13 cellular contexts compared by ENCODE assay signal in genomic region chr15:48554112-48554511, GRCh38.
"Had no signal": no experiment of that assay in that cellular context is flagged by ENCODE, and none has a peak within 500 bp of the region (broad histone marks: within the 10 kb centered on the region; RNA-seq: fewer than 3 reads in every experiment).

No MANE protein-coding gene starts in this region.

- ATAC-seq: natural killer cell treated with Interleukin-12 subunit alpha and Interleukin-12 subunit beta and Interleukin-15 and Interleukin-18, amount 100 ng/mL, for 72 hours; right lobe of liver had no signal

- H3K27me3 ChIP-seq: dorsolateral prefrontal cortex, right lobe of liver, thyroid gland had no signal

- H3K27ac ChIP-seq: dorsolateral prefrontal cortex, left ventricle myocardium inferior, right lobe of liver, thyroid gland had no signal

- H3K36me3 ChIP-seq: left ventricle myocardium inferior, right lobe of liver, thyroid gland had no signal

- H3K9me3 ChIP-seq: left ventricle myocardium inferior, right lobe of liver, thyroid gland had no signal

- H3K4me3 ChIP-seq: dorsolateral prefrontal cortex, left ventricle myocardium inferior, right lobe of liver, thyroid gland had no signal

- H3K4me1 ChIP-seq: right lobe of liver had no signal

- DNase-seq: activated CD4-positive, alpha-beta T cell treated with anti-CD3 and anti-CD28 coated beads, Interleukin-2, amount 10 ng/mL, durations not matched to agents 24 days and 14 days; activated CD4-positive, CD25-positive, alpha-beta regulatory T cell; activated naive CD4-positive, alpha-beta T cell; aorta; dorsolateral prefrontal cortex; hypothalamus; left ventricle myocardium inferior; nucleus accumbens; right lobe of liver; stimulated activated CD4-positive, alpha-beta T cell treated with anti-CD3 and anti-CD28 coated beads, Interleukin-1b, Interleukin-23, amount 100 ng/mL, for 48 hours; SW 1271; thyroid gland had no signal
